ENCODE assay signal across 8 cellular contexts in the genomic region with DNA sequence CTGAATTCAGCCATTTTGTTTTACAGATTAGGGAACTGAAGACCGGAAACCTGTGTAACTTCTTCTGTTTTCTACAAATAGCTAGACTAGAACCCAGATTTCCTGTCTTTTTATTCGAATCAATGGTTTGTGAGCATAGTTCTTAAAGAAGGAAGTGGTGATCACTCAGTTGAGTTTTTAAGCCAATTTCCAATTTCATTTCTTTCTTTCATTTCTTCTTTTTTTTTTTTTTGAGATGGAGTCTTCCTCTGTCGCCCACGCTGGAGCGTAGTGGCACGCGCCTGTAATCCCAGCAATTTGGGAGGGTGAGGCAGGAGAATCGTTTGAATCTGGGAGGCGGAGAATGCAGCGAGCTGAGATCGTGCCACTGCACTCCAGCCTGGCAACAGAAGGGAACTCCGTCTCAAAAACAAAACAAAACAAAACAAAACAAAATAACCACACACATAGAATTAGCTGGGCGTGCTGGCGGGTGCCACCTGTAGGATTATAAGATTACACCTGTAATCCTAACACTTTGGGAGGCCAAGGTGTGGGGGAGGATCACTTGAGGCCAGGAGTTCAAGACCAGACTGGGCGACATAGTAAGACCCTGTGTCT. TPM values are rescaled to one million over a fixed set of nuclear protein-coding genes. Genes with fewer than 3 reads are reported as not detected.
DNase-seq lines count a peak whose midpoint lies in the region; ATAC-seq and TF ChIP-seq lines count a peak whose summit lies in the region.

No MANE protein-coding gene starts in this region.

- H3K27me3 ChIP-seq in skeletal muscle tissue (ENCODE audit: control insufficient read depth in 3 of 3, insufficient read depth in 3 of 3, low read length in 3 of 3): no peaks in the 10 kb centered on the region

- POLR2A ChIA-PET in WTC11 (lab: Charles Lee): interaction anchor here (0.6 to 0.7 kb wide), 3 partner anchors 9 to 59 kb away, joined by 3 to 5 read pairs (median 5); no protein-coding TSS in a partner anchor

- DNase-seq in activated CD4-positive, alpha-beta T cell treated with anti-CD3 and anti-CD28 coated beads, Interleukin-2, amount 50 U/mL, for 48 hours: peak; percentile 33 to 46
- DNase-seq in DMS114 treated with DMSO at 0.1 percent for 48 hours (lab: John Stamatoyannopoulos, UW; ENCODE audit: unreplicated experiment): no peak
- no peak for DNase-seq in WTC11 (ENCODE audit: low spot score)
- DNase-seq in SHP77 (lab: John Stamatoyannopoulos, UW): no peak
- DNase-seq in GOT3 (lab: John Stamatoyannopoulos, UW): no peak

- CTCF ChIA-PET in WTC11 (lab: Charles Lee): interaction anchor here (0.7 kb wide), 1 partner anchor 513 kb away, joined by 4 read pairs; no protein-coding TSS in a partner anchor

- peak overlapping the region; percentile 0 for H3K27ac ChIP-seq in skeletal muscle tissue (ENCODE audit: low read depth, low read length)

- peaks cover 3% of the 10 kb centered on the region for H3K36me3 Mint-ChIP-seq in WTC11

- H3K9ac ChIP-seq in skeletal muscle tissue (ENCODE audit: low read depth in 1 of 3, low read length in 3 of 3): no peak overlapping the region

- no peak overlapping the region for H3K4me3 Mint-ChIP-seq in WTC11

- peaks cover 10 to 16% (median 11%) of the 10 kb centered on the region in 3 donors for H3K4me1 ChIP-seq in skeletal muscle tissue (ENCODE audit: control insufficient read depth in 3 of 3, insufficient read depth in 3 of 3, low read length in 3 of 3)

- ATAC-seq in GM18909 (IDR thresholded peaks at IDR 0.05; ENCODE audit: poor library complexity, unreplicated experiment) (peak; percentile 42), HG03460 (IDR thresholded peaks at IDR 0.05; ENCODE audit: unreplicated experiment) (peak; percentile 40), WTC11 (no peak)

- peaks cover 3% of the 10 kb centered on the region; the same call in 1 of the 2 replicates for H3K27me3 Mint-ChIP-seq in WTC11 (ENCODE audit: low read depth)

- H3K27ac Mint-ChIP-seq in WTC11: no peak overlapping the region

- H3K4me1 Mint-ChIP-seq in WTC11: peaks cover 10% of the 10 kb centered on the region

- H3K9me3 Mint-ChIP-seq in WTC11: no peaks in the 10 kb centered on the region

- H3K9me3 ChIP-seq in skeletal muscle tissue (ENCODE audit: control insufficient read depth in 3 of 3, low read length in 3 of 3): no peaks in the 10 kb centered on the region

- no peak for TF ChIP-seq CTCF in WTC11 (IDR thresholded peaks at IDR 0.05)

- H3K4me3 ChIP-seq in skeletal muscle tissue (ENCODE audit: low read length in 3 of 3): no peak overlapping the region

- peaks cover under 1 to 5% (median 4%) of the 10 kb centered on the region in 3 donors for H3K36me3 ChIP-seq in skeletal muscle tissue (ENCODE audit: control insufficient read depth in 3 of 3, insufficient read depth in 3 of 3, low read length in 3 of 3)

TF ChIP-seq in WTC11, 78 proteins besides CTCF, POLR2A, EP300 and RAD21:
- TF ChIP-seq ZNF219 (CRISPR knock-in tag; IDR thresholded peaks at IDR 0.05; ENCODE audit: borderline replicate concordance): no peak
- TF ChIP-seq, protein P1, sequence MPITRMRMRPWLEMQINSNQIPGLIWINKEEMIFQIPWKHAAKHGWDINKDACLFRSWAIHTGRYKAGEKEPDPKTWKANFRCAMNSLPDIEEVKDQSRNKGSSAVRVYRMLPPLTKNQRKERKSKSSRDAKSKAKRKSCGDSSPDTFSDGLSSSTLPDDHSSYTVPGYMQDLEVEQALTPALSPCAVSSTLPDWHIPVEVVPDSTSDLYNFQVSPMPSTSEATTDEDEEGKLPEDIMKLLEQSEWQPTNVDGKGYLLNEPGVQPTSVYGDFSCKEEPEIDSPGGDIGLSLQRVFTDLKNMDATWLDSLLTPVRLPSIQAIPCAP (CRISPR knock-in tag; IDR thresholded peaks at IDR 0.05): no peak
- no peak for TF ChIP-seq JUN (CRISPR knock-in tag; IDR thresholded peaks at IDR 0.05)

RNA-seq across cellular contexts. Expression of a gene that starts 3.0 kb away (rescaled TPM):
- total RNA-seq in skeletal muscle tissue: 56.9 TPM
- total RNA-seq in WTC11 (2021): 73.5 to 76.2 TPM (median 74.1 TPM) in 3 replicates

RNA-seq across cellular contexts. Expression of a gene that starts 18.6 kb away (rescaled TPM):
- 31.8 TPM for total RNA-seq in skeletal muscle tissue
- total RNA-seq in WTC11 (2021): 20.8 to 27.7 TPM (median 22.6 TPM) in 3 replicates

Comparison
In these comparisons a context has a peak if more than half of its experiments do, and no peak if none do; other contexts are left out.
1. DNase-seq: peak in activated CD4-positive, alpha-beta T cell treated with anti-CD3 and anti-CD28 coated beads, Interleukin-2, amount 50 U/mL, for 48 hours (2 of 2); none in DMS114 treated with DMSO at 0.1 percent for 48 hours (single experiment), WTC11 (single experiment), SHP77 (0 of 2) and GOT3 (single experiment).